In the genomic region with DNA sequence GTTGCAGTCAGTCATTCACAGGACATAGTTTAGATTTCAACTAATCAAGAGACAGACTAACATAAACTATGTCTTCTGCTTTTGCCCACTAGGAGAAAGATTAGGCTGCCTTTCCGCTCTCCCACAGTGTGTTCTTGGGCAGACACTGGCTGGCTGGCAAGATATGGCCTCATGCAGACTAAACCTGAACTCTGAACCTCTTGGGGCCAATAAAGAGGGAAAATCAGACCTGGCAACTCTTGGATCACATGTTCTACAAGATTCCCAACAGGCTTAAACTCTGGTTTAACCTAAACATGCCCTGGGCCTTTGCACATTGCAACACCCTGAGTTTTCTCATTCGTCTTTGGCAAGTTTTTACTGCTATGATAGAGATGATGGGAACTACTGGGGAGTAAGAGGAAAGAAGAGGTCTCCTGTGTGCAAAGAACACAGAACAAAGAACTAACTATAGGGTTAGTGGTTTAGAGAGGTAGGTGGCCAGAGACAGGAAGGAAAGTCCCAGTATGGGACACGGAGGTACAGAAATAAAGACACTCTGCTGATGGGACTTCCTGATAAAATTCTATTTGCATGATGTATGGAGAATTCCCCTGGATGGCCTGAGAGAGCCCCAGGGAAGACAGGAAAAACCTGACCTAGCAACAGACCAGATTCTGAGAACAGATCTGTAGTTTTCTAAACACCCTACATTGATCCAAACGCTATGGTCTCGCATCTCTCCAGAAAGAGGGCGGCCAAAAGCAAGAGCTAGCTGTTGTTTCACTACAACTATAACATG, we compare ENCODE assay signal across 2 cellular contexts.
TF ChIP-seq lines count a peak whose summit lies in the region.

No MANE protein-coding gene starts in this region.

TF ChIP-seq in GM23338, 12 proteins besides CTCF, POLR2A, EP300 and RAD21 (continues in another document):
- TF ChIP-seq EZH2phosphoT487 (IDR thresholded peaks at IDR 0.05; ENCODE audit: unreplicated experiment) (no peak), CREB1 (CRISPR knock-in tag; IDR thresholded peaks at IDR 0.05; ENCODE audit: low read depth) (no peak), POLR2AphosphoS5 (IDR thresholded peaks at IDR 0.05; ENCODE audit: low read depth) (no peak), ZNF114 (CRISPR knock-in tag; IDR thresholded peaks at IDR 0.05) (no peak)
- TF ChIP-seq, protein P1, sequence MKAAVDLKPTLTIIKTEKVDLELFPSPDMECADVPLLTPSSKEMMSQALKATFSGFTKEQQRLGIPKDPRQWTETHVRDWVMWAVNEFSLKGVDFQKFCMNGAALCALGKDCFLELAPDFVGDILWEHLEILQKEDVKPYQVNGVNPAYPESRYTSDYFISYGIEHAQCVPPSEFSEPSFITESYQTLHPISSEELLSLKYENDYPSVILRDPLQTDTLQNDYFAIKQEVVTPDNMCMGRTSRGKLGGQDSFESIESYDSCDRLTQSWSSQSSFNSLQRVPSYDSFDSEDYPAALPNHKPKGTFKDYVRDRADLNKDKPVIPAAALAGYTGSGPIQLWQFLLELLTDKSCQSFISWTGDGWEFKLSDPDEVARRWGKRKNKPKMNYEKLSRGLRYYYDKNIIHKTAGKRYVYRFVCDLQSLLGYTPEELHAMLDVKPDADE (IDR thresholded peaks at IDR 0.05): no peak
- TF ChIP-seq, protein P2, sequence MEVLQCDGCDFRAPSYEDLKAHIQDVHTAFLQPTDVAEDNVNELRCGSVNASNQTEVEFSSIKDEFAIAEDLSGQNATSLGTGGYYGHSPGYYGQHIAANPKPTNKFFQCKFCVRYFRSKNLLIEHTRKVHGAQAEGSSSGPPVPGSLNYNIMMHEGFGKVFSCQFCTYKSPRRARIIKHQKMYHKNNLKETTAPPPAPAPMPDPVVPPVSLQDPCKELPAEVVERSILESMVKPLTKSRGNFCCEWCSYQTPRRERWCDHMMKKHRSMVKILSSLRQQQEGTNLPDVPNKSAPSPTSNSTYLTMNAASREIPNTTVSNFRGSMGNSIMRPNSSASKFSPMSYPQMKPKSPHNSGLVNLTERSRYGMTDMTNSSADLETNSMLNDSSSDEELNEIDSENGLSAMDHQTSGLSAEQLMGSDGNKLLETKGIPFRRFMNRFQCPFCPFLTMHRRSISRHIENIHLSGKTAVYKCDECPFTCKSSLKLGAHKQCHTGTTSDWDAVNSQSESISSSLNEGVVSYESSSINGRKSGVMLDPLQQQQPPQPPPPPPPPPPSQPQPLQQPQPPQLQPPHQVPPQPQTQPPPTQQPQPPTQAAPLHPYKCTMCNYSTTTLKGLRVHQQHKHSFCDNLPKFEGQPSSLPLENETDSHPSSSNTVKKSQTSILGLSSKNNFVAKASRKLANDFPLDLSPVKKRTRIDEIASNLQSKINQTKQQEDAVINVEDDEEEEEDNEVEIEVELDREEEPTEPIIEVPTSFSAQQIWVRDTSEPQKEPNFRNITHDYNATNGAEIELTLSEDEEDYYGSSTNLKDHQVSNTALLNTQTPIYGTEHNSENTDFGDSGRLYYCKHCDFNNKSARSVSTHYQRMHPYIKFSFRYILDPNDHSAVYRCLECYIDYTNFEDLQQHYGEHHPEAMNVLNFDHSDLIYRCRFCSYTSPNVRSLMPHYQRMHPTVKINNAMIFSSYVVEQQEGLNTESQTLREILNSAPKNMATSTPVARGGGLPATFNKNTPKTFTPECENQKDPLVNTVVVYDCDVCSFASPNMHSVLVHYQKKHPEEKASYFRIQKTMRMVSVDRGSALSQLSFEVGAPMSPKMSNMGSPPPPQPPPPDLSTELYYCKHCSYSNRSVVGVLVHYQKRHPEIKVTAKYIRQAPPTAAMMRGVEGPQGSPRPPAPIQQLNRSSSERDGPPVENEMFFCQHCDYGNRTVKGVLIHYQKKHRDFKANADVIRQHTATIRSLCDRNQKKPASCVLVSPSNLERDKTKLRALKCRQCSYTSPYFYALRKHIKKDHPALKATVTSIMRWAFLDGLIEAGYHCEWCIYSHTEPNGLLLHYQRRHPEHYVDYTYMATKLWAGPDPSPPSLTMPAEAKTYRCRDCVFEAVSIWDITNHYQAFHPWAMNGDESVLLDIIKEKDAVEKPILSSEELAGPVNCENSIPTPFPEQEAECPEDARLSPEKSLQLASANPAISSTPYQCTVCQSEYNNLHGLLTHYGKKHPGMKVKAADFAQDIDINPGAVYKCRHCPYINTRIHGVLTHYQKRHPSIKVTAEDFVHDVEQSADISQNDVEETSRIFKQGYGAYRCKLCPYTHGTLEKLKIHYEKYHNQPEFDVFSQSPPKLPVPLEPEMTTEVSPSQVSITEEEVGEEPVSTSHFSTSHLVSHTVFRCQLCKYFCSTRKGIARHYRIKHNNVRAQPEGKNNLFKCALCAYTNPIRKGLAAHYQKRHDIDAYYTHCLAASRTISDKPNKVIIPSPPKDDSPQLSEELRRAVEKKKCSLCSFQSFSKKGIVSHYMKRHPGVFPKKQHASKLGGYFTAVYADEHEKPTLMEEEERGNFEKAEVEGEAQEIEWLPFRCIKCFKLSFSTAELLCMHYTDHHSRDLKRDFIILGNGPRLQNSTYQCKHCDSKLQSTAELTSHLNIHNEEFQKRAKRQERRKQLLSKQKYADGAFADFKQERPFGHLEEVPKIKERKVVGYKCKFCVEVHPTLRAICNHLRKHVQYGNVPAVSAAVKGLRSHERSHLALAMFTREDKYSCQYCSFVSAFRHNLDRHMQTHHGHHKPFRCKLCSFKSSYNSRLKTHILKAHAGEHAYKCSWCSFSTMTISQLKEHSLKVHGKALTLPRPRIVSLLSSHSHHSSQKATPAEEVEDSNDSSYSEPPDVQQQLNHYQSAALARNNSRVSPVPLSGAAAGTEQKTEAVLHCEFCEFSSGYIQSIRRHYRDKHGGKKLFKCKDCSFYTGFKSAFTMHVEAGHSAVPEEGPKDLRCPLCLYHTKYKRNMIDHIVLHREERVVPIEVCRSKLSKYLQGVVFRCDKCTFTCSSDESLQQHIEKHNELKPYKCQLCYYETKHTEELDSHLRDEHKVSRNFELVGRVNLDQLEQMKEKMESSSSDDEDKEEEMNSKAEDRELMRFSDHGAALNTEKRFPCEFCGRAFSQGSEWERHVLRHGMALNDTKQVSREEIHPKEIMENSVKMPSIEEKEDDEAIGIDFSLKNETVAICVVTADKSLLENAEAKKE (CRISPR knock-in tag; IDR thresholded peaks at IDR 0.05): no peak
- TF ChIP-seq, protein P3, sequence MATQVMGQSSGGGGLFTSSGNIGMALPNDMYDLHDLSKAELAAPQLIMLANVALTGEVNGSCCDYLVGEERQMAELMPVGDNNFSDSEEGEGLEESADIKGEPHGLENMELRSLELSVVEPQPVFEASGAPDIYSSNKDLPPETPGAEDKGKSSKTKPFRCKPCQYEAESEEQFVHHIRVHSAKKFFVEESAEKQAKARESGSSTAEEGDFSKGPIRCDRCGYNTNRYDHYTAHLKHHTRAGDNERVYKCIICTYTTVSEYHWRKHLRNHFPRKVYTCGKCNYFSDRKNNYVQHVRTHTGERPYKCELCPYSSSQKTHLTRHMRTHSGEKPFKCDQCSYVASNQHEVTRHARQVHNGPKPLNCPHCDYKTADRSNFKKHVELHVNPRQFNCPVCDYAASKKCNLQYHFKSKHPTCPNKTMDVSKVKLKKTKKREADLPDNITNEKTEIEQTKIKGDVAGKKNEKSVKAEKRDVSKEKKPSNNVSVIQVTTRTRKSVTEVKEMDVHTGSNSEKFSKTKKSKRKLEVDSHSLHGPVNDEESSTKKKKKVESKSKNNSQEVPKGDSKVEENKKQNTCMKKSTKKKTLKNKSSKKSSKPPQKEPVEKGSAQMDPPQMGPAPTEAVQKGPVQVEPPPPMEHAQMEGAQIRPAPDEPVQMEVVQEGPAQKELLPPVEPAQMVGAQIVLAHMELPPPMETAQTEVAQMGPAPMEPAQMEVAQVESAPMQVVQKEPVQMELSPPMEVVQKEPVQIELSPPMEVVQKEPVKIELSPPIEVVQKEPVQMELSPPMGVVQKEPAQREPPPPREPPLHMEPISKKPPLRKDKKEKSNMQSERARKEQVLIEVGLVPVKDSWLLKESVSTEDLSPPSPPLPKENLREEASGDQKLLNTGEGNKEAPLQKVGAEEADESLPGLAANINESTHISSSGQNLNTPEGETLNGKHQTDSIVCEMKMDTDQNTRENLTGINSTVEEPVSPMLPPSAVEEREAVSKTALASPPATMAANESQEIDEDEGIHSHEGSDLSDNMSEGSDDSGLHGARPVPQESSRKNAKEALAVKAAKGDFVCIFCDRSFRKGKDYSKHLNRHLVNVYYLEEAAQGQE (IDR thresholded peaks at IDR 0.05; ENCODE audit: unreplicated experiment): no peak

TF ChIP-seq in HepG2, 621 proteins besides CTCF, POLR2A, EP300 and RAD21 (continues in another document):
- no peak; the same call in none of the 2 replicates for TF ChIP-seq GATAD2A (CRISPR knock-in tag; IDR thresholded peaks at IDR 0.05)
- TF ChIP-seq ESRRA (CRISPR knock-in tag; IDR thresholded peaks at IDR 0.05; ENCODE audit: low read depth): no peak
- TF ChIP-seq, protein P4, sequence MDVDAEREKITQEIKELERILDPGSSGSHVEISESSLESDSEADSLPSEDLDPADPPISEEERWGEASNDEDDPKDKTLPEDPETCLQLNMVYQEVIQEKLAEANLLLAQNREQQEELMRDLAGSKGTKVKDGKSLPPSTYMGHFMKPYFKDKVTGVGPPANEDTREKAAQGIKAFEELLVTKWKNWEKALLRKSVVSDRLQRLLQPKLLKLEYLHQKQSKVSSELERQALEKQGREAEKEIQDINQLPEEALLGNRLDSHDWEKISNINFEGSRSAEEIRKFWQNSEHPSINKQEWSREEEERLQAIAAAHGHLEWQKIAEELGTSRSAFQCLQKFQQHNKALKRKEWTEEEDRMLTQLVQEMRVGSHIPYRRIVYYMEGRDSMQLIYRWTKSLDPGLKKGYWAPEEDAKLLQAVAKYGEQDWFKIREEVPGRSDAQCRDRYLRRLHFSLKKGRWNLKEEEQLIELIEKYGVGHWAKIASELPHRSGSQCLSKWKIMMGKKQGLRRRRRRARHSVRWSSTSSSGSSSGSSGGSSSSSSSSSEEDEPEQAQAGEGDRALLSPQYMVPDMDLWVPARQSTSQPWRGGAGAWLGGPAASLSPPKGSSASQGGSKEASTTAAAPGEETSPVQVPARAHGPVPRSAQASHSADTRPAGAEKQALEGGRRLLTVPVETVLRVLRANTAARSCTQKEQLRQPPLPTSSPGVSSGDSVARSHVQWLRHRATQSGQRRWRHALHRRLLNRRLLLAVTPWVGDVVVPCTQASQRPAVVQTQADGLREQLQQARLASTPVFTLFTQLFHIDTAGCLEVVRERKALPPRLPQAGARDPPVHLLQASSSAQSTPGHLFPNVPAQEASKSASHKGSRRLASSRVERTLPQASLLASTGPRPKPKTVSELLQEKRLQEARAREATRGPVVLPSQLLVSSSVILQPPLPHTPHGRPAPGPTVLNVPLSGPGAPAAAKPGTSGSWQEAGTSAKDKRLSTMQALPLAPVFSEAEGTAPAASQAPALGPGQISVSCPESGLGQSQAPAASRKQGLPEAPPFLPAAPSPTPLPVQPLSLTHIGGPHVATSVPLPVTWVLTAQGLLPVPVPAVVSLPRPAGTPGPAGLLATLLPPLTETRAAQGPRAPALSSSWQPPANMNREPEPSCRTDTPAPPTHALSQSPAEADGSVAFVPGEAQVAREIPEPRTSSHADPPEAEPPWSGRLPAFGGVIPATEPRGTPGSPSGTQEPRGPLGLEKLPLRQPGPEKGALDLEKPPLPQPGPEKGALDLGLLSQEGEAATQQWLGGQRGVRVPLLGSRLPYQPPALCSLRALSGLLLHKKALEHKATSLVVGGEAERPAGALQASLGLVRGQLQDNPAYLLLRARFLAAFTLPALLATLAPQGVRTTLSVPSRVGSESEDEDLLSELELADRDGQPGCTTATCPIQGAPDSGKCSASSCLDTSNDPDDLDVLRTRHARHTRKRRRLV (CRISPR knock-in tag; IDR thresholded peaks at IDR 0.05): no peak
- TF ChIP-seq, protein P5, sequence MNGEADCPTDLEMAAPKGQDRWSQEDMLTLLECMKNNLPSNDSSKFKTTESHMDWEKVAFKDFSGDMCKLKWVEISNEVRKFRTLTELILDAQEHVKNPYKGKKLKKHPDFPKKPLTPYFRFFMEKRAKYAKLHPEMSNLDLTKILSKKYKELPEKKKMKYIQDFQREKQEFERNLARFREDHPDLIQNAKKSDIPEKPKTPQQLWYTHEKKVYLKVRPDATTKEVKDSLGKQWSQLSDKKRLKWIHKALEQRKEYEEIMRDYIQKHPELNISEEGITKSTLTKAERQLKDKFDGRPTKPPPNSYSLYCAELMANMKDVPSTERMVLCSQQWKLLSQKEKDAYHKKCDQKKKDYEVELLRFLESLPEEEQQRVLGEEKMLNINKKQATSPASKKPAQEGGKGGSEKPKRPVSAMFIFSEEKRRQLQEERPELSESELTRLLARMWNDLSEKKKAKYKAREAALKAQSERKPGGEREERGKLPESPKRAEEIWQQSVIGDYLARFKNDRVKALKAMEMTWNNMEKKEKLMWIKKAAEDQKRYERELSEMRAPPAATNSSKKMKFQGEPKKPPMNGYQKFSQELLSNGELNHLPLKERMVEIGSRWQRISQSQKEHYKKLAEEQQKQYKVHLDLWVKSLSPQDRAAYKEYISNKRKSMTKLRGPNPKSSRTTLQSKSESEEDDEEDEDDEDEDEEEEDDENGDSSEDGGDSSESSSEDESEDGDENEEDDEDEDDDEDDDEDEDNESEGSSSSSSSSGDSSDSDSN (CRISPR knock-in tag; IDR thresholded peaks at IDR 0.05): no peak
- TF ChIP-seq LCORL (IDR thresholded peaks at IDR 0.05): no peak
- TF ChIP-seq LCORL (CRISPR knock-in tag; IDR thresholded peaks at IDR 0.05): 0 out of 2 replicates have a peak, but pooled peaks have one; percentile 21
- TF ChIP-seq ZNF235 (CRISPR knock-in tag; IDR thresholded peaks at IDR 0.05; ENCODE audit: borderline replicate concordance): no peak
- no peak for TF ChIP-seq TCF7L2 (IDR thresholded peaks at IDR 0.05; ENCODE audit: low read depth, low read length)
- no peak for TF ChIP-seq SETDB1 (CRISPR knock-in tag; IDR thresholded peaks at IDR 0.05; ENCODE audit: borderline replicate concordance)
- TF ChIP-seq NR2C2 (CRISPR knock-in tag; IDR thresholded peaks at IDR 0.05; ENCODE audit: borderline replicate concordance): peak; percentile 39; the same call in 1 of the 2 replicates
- TF ChIP-seq RFX1 (IDR thresholded peaks at IDR 0.05): no peak
- peak; percentile 67 for TF ChIP-seq CEBPG (CRISPR knock-in tag; IDR thresholded peaks at IDR 0.05)
- 0 out of 2 replicates have a peak, but pooled peaks have one; percentile 21 for TF ChIP-seq POLR2G (IDR thresholded peaks at IDR 0.05; ENCODE audit: low read depth, low read length)
- TF ChIP-seq PCBP2 (optimal IDR thresholded peaks at IDR 0.05; ENCODE audit: low read depth, low read length, poor library complexity, severe bottlenecking): no peak
- TF ChIP-seq ZNF446 (CRISPR knock-in tag; IDR thresholded peaks at IDR 0.05): no peak
- TF ChIP-seq SRSF9 (IDR thresholded peaks at IDR 0.05; ENCODE audit: borderline replicate concordance, insufficient read depth, low read depth, low read length, poor library complexity, severe bottlenecking): no peak
- TF ChIP-seq RFXAP (CRISPR knock-in tag; IDR thresholded peaks at IDR 0.05; ENCODE audit: borderline replicate concordance): no peak
- TF ChIP-seq ZNF773 (CRISPR knock-in tag; IDR thresholded peaks at IDR 0.05; ENCODE audit: borderline replicate concordance): no peak
- TF ChIP-seq, protein P6, sequence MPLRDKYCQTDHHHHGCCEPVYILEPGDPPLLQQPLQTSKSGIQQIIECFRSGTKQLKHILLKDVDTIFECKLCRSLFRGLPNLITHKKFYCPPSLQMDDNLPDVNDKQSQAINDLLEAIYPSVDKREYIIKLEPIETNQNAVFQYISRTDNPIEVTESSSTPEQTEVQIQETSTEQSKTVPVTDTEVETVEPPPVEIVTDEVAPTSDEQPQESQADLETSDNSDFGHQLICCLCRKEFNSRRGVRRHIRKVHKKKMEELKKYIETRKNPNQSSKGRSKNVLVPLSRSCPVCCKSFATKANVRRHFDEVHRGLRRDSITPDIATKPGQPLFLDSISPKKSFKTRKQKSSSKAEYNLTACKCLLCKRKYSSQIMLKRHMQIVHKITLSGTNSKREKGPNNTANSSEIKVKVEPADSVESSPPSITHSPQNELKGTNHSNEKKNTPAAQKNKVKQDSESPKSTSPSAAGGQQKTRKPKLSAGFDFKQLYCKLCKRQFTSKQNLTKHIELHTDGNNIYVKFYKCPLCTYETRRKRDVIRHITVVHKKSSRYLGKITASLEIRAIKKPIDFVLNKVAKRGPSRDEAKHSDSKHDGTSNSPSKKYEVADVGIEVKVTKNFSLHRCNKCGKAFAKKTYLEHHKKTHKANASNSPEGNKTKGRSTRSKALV (CRISPR knock-in tag; IDR thresholded peaks at IDR 0.05): no peak
- no peak for TF ChIP-seq ADNP (CRISPR knock-in tag; IDR thresholded peaks at IDR 0.05)
